ENCODE assay signal across 8 cellular contexts in the genomic region with DNA sequence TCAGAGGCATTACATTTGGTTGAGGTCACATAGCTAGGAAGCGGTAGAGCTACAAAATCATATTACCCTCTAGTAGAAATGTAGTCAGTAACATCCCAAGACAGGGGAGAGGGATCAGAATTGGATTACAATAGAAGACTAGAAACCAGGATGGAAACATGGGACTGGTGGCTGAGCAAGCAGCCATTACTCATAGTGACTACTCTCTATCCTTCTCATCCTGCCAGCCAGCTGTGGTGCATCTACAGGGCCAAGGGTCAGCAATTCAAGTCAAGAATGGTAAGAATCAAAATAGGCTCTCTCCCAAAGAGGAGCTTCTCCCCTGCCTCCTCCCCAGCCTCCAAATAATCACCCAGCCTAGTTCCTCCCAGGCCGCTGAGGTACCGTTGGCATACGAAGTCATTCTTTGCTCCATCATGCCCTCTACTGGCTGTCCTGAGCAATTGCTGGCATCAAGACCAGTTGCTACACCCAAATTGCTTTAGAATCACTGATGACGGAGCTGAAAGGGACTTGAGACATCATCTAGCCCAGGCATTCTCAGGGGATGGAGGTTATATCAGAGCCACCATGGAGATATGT. TPM values are rescaled to one million over a fixed set of nuclear protein-coding genes. Genes with fewer than 3 reads are reported as not detected.
DNase-seq lines count a peak whose midpoint lies in the region; ATAC-seq and TF ChIP-seq lines count a peak whose summit lies in the region.

No MANE protein-coding gene starts in this region.

- no peak overlapping the region for H3K4me3 Mint-ChIP-seq in osteocyte (ENCODE audit: unreplicated experiment)

- DNase-seq in AG10803 (ENCODE audit: low read depth) (peak; percentile 53), GM13976 (ENCODE audit: low spot score) (peak; percentile 55), NCI-H524 treated with DMSO at 0.1 percent for 48 hours (lab: John Stamatoyannopoulos, UW) (peak; percentile 24), activated T-cell treated with anti-CD3 and anti-CD28 coated beads for 24 hours (ENCODE audit: low read depth) (peak; percentile 10), fibroblast of the conjunctiva (ENCODE audit: low read depth) (peak; percentile 48), osteocyte (ENCODE audit: extremely low spot score, unreplicated experiment) (no peak)

- no peaks in the 10 kb centered on the region for H3K9me3 Mint-ChIP-seq in osteocyte (ENCODE audit: unreplicated experiment)

- no peaks in the 10 kb centered on the region for H3K4me1 Mint-ChIP-seq in osteocyte (ENCODE audit: unreplicated experiment)

- peak; percentile 76 for ATAC-seq in HG03095 (IDR thresholded peaks at IDR 0.05; ENCODE audit: unreplicated experiment)
- no peak for ATAC-seq in HG03039 (IDR thresholded peaks at IDR 0.05; ENCODE audit: unreplicated experiment)

- no peaks in the 10 kb centered on the region for H3K36me3 Mint-ChIP-seq in osteocyte (ENCODE audit: unreplicated experiment)

- no peak overlapping the region for H3K4me3 ChIP-seq in AG10803 (ENCODE audit: low read length)

- TF ChIP-seq CTCF in AG10803 (conservative IDR thresholded peaks at IDR 0.05; ENCODE audit: low read length) (peak; percentile 73), GM13976 (IDR thresholded peaks at IDR 0.05; ENCODE audit: borderline replicate concordance, control extremely low read depth, extremely low read depth, insufficient read depth, missing control alignments) (peak; percentile 81), osteocyte (IDR thresholded peaks at IDR 0.05) (peak; percentile 59)

- H3K27ac Mint-ChIP-seq in osteocyte (ENCODE audit: unreplicated experiment) = no peak overlapping the region

- in situ Hi-C loops in GM13976 (cut with MboI; ENCODE audit: low sequenced_read_pairs, unreplicated experiment) = no loop called here

- no peaks in the 10 kb centered on the region for H3K27me3 Mint-ChIP-seq in osteocyte (ENCODE audit: unreplicated experiment)

RNA-seq across cellular contexts. Expression of a gene that starts 19.4 kb away (rescaled TPM):
- total RNA-seq in osteocyte = not detected in 2 replicates

RNA-seq across cellular contexts. Expression of a gene that starts 31.9 kb away (rescaled TPM):
- total RNA-seq in osteocyte = not detected in 2 replicates
